ENCODE assay signal across 32 cellular contexts in genomic region chr1:38805036-38805435, GRCh38.
"Had no signal": no experiment of that assay in that cellular context is flagged by ENCODE, and none has a peak within 500 bp of the region (broad histone marks: within the 10 kb centered on the region; RNA-seq: fewer than 3 reads in every experiment).

No MANE protein-coding gene starts in this region.

- H3K4me1 Mint-ChIP-seq: activated T-helper 17 cell treated with anti-CD3 and anti-CD28 coated beads, Interleukin-2, amount 50 U/mL, for 72 hours had no signal

- H3K79me2 ChIP-seq: hepatocyte had no signal

- H3K4me1 ChIP-seq: colonic mucosa, pancreas, prostate gland, thyroid gland had no signal

- H3K4me3 Mint-ChIP-seq: activated B cell treated with CpG ODN at 0.5 μM for 24 hours; activated CD8-positive, alpha-beta T cell treated with anti-CD3 and anti-CD28 coated beads for 36 hours; activated naive CD8-positive, alpha-beta T cell treated with anti-CD3 and anti-CD28 coated beads, Interleukin-2, amount 50 U/mL, for 24 hours; activated T-cell treated with anti-CD3 and anti-CD28 coated beads, Interleukin-2, amount 50 U/mL, for 4 hours; natural killer cell; stimulated activated naive B cell treated with anti-CD40 and anti-IgM and Interleukin-4, amounts not matched to agents 10 μg/mL and 1 μg/mL and 100 μg/mL, for 72 hours; T-helper 1 cell treated with Interleukin-12 subunit alpha and Interleukin-12 subunit beta and Interleukin-4 antibody, amounts not matched to agents 30 μg/mL and 1 μg/mL, for 36 hours had no signal

- ATAC-seq: activated CD8-positive, alpha-beta T cell treated with anti-CD3 and anti-CD28 coated beads for 36 hours; activated naive CD8-positive, alpha-beta T cell treated with anti-CD3 and anti-CD28 coated beads, Interleukin-2, amount 50 U/mL, for 24 hours; activated T-cell treated with anti-CD3 and anti-CD28 coated beads, Interleukin-2, amount 50 U/mL, for 4 hours; activated T-helper 17 cell treated with anti-CD3 and anti-CD28 coated beads, Interleukin-2, amount 50 U/mL, for 72 hours; gastrocnemius medialis; natural killer cell; pancreas; stimulated activated naive B cell treated with anti-CD40 and anti-IgM and Interleukin-4, amounts not matched to agents 10 μg/mL and 1 μg/mL and 100 μg/mL, for 72 hours had no signal

- H3K36me3 Mint-ChIP-seq: natural killer cell; stimulated activated naive B cell treated with anti-CD40 and anti-IgM and Interleukin-4, amounts not matched to agents 10 μg/mL and 1 μg/mL and 100 μg/mL, for 72 hours had no signal

- FAIRE-seq: pancreas had no signal

- H3K36me3 ChIP-seq: cardiac muscle cell, colonic mucosa, gastrocnemius medialis, left ventricle myocardium inferior, pancreas, prostate gland, stomach, thyroid gland had no signal

- H2AFZ ChIP-seq: hepatocyte had no signal

- H3K27ac ChIP-seq: cardiac muscle cell, colonic mucosa, gastrocnemius medialis, hepatocyte, left ventricle myocardium inferior, pancreas, prostate gland, stomach, thyroid gland had no signal

- H3K9me3 Mint-ChIP-seq: activated B cell treated with CpG ODN at 0.5 μM for 24 hours; activated CD8-positive, alpha-beta T cell treated with anti-CD3 and anti-CD28 coated beads for 36 hours; activated naive CD8-positive, alpha-beta T cell treated with anti-CD3 and anti-CD28 coated beads, Interleukin-2, amount 50 U/mL, for 24 hours; activated T-cell treated with anti-CD3 and anti-CD28 coated beads, Interleukin-2, amount 50 U/mL, for 4 hours; activated T-helper 17 cell treated with anti-CD3 and anti-CD28 coated beads, Interleukin-2, amount 50 U/mL, for 72 hours; natural killer cell; stimulated activated naive B cell treated with anti-CD40 and anti-IgM and Interleukin-4, amounts not matched to agents 10 μg/mL and 1 μg/mL and 100 μg/mL, for 72 hours; T-helper 1 cell treated with Interleukin-12 subunit alpha and Interleukin-12 subunit beta and Interleukin-4 antibody, amounts not matched to agents 30 μg/mL and 1 μg/mL, for 36 hours had no signal

- H3K4me3 ChIP-seq: colonic mucosa, lung, pancreas, prostate gland, thyroid gland had no signal

- H3K27ac Mint-ChIP-seq: activated B cell treated with CpG ODN at 0.5 μM for 24 hours; activated CD8-positive, alpha-beta T cell treated with anti-CD3 and anti-CD28 coated beads for 36 hours; activated naive CD8-positive, alpha-beta T cell treated with anti-CD3 and anti-CD28 coated beads, Interleukin-2, amount 50 U/mL, for 24 hours; activated T-helper 17 cell treated with anti-CD3 and anti-CD28 coated beads, Interleukin-2, amount 50 U/mL, for 72 hours; natural killer cell; stimulated activated naive B cell treated with anti-CD40 and anti-IgM and Interleukin-4, amounts not matched to agents 10 μg/mL and 1 μg/mL and 100 μg/mL, for 72 hours; T-helper 1 cell treated with Interleukin-12 subunit alpha and Interleukin-12 subunit beta and Interleukin-4 antibody, amounts not matched to agents 30 μg/mL and 1 μg/mL, for 36 hours had no signal

- DNase-seq: activated B cell treated with CpG ODN at 0.5 μM for 24 hours; activated CD4-positive, alpha-beta T cell treated with anti-CD3 and anti-CD28 coated beads, Interleukin-2, amount 50 U/mL, for 1 hour; activated CD8-positive, alpha-beta T cell treated with anti-CD3 and anti-CD28 coated beads for 36 hours; activated gamma-delta T cell treated with Interleukin-2 at 50 U/mL for 16 hours; activated naive CD4-positive, alpha-beta T cell treated with anti-CD3 and anti-CD28 coated beads, Interleukin-2, amount 50 U/mL, for 16 hours; activated naive CD8-positive, alpha-beta T cell treated with anti-CD3 and anti-CD28 coated beads, Interleukin-2, amount 50 U/mL, for 24 hours; activated T-cell treated with anti-CD3 and anti-CD28 coated beads, Interleukin-2, amount 50 U/mL, for 4 hours; anterior cingulate cortex; cerebellar nuclear complex; colonic mucosa; effector memory CD4-positive, alpha-beta T cell; erythroblast; gastrocnemius medialis; glutamatergic neuron; kidney glomerular epithelial cell; left ventricle myocardium inferior; mesendoderm; natural killer cell; nucleus accumbens; pancreas; stimulated activated CD4-positive, alpha-beta T cell treated with anti-CD3 and anti-CD28 coated beads, Interleukin-15, amount 100 ng/mL, for 24 hours; stimulated activated CD4-positive, alpha-beta T cell treated with anti-CD3 and anti-CD28 coated beads, Interleukin-2, amount 100 ng/mL, for 24 hours; stimulated activated naive B cell treated with anti-CD40 and anti-IgM and Interleukin-4, amounts not matched to agents 10 μg/mL and 1 μg/mL and 100 μg/mL, for 72 hours; stomach; SW 1271; thyroid gland had no signal

- H3K9me3 ChIP-seq: colonic mucosa, gastrocnemius medialis, left ventricle myocardium inferior, pancreas, prostate gland, stomach, thyroid gland had no signal
